27 cellular contexts compared by ENCODE assay signal in genomic region chr1:93474291-93474690, GRCh38.
"Had no signal": no experiment of that assay in that cellular context is flagged by ENCODE, and none has a peak within 500 bp of the region (broad histone marks: within the 10 kb centered on the region; RNA-seq: fewer than 3 reads in every experiment).

No MANE protein-coding gene starts in this region.

- H3K27ac ChIP-seq: breast epithelium, Peyer's patch, RWPE1, SJSA1 had no signal

- H3K36me3 Mint-ChIP-seq: activated naive CD8-positive, alpha-beta T cell had no signal

- H3K4me3 ChIP-seq: breast epithelium, MG63, Peyer's patch, SJSA1 had no signal

- H3K9me3 ChIP-seq: MG63 had no signal

- H3K27me3 ChIP-seq: breast epithelium, MG63, Peyer's patch, SJSA1 had no signal

- H3K27ac Mint-ChIP-seq: activated B cell treated with CpG ODN at 0.5 μM for 24 hours; activated CD4-positive, alpha-beta memory T cell treated with anti-CD3 and anti-CD28 coated beads, Interleukin-2, amount 10 ng/mL, durations not matched to agents 7 days and 5 days; activated CD4-positive, alpha-beta T cell treated with anti-CD3 and anti-CD28 coated beads, Interleukin-2, amount 10 ng/mL, durations not matched to agents 7 days and 5 days; activated naive CD4-positive, alpha-beta T cell treated with anti-CD3 and anti-CD28 coated beads for 36 hours; activated naive CD8-positive, alpha-beta T cell; activated T-helper 17 cell treated with anti-CD3 and anti-CD28 coated beads, Interleukin-2, amount 50 U/mL, for 72 hours; T-helper 1 cell treated with Interleukin-12 subunit alpha and Interleukin-12 subunit beta and Interleukin-4 antibody, amounts not matched to agents 30 μg/mL and 1 μg/mL, for 36 hours had no signal

- H3K36me3 ChIP-seq: breast epithelium, MG63, Peyer's patch, SJSA1 had no signal

- H3K4me1 Mint-ChIP-seq: activated CD4-positive, alpha-beta memory T cell treated with anti-CD3 and anti-CD28 coated beads, Interleukin-2, amount 10 ng/mL, durations not matched to agents 7 days and 5 days; activated CD4-positive, alpha-beta T cell treated with anti-CD3 and anti-CD28 coated beads, Interleukin-2, amount 10 ng/mL, durations not matched to agents 7 days and 5 days; activated T-helper 17 cell treated with anti-CD3 and anti-CD28 coated beads, Interleukin-2, amount 50 U/mL, for 72 hours had no signal

- H3K4me1 ChIP-seq: breast epithelium, Peyer's patch, SJSA1 had no signal

- ATAC-seq: activated T-helper 17 cell treated with anti-CD3 and anti-CD28 coated beads, Interleukin-2, amount 50 U/mL, for 72 hours; SK-N-SH treated with all-trans-retinoic acid at 6 μM for 48 hours had no signal

- H3K4me3 Mint-ChIP-seq: activated B cell treated with CpG ODN at 0.5 μM for 24 hours; activated CD4-positive, alpha-beta memory T cell treated with anti-CD3 and anti-CD28 coated beads, Interleukin-2, amount 10 ng/mL, durations not matched to agents 7 days and 5 days; activated CD4-positive, alpha-beta T cell treated with anti-CD3 and anti-CD28 coated beads, Interleukin-2, amount 10 ng/mL, durations not matched to agents 7 days and 5 days; activated naive CD4-positive, alpha-beta T cell treated with anti-CD3 and anti-CD28 coated beads for 36 hours; activated naive CD8-positive, alpha-beta T cell; activated T-helper 17 cell treated with anti-CD3 and anti-CD28 coated beads, Interleukin-2, amount 50 U/mL, for 72 hours; T-helper 1 cell treated with Interleukin-12 subunit alpha and Interleukin-12 subunit beta and Interleukin-4 antibody, amounts not matched to agents 30 μg/mL and 1 μg/mL, for 36 hours had no signal

- DNase-seq: activated B cell treated with CpG ODN at 0.5 μM for 24 hours; activated CD4-positive, alpha-beta memory T cell treated with anti-CD3 and anti-CD28 coated beads, Interleukin-2, amount 10 ng/mL, durations not matched to agents 7 days and 5 days; activated CD4-positive, alpha-beta T cell treated with anti-CD3 and anti-CD28 coated beads for 1 hour; activated CD4-positive, alpha-beta T cell treated with anti-CD3 and anti-CD28 coated beads, Interleukin-2, amount 10 ng/mL, durations not matched to agents 7 days and 5 days; activated gamma-delta T cell; activated naive CD4-positive, alpha-beta T cell treated with anti-CD3 and anti-CD28 coated beads for 36 hours; activated T-cell treated with anti-CD3 and anti-CD28 coated beads for 4 hours; activated T-cell treated with anti-CD3 and anti-CD28 coated beads, Interleukin-2, amount 50 U/mL, for 48 hours; central memory CD4-positive, alpha-beta T cell; MG63; MV-4-11; NCI-H1092 treated with DMSO at 0.1 percent for 48 hours; NCI-H1417 treated with DMSO at 0.1 percent for 48 hours; NCI-H1694 treated with DMSO at 0.1 percent for 48 hours; NCI-H2029 treated with DMSO at 0.1 percent for 48 hours; NCI-H510A treated with DMSO at 0.1 percent for 48 hours; NCI-H69; NK-92 treated with Interleukin-12 subunit alpha and Interleukin-12 subunit beta, amount 100 ng/mL, for 24 hours; Peyer's patch; Right ventricle myocardium superior had no signal

- H3K27me3 Mint-ChIP-seq: activated B cell treated with CpG ODN at 0.5 μM for 24 hours; activated T-helper 17 cell treated with anti-CD3 and anti-CD28 coated beads, Interleukin-2, amount 50 U/mL, for 72 hours had no signal
